9 cellular contexts compared by ENCODE assay signal in genomic region chrX:18887177-18887820, GRCh38.
DNase-seq lines count a peak whose midpoint lies in the region; ATAC-seq lines count a peak whose summit lies in the region.
"Had no signal": no experiment of that assay in that cellular context is flagged by ENCODE, and none has a peak within 500 bp of the region (broad histone marks: within the 10 kb centered on the region; RNA-seq: fewer than 3 reads in every experiment).

No MANE protein-coding gene starts in this region.

- WGBS in urinary bladder = 23% methylated on average over 25 of the region's 25 CpGs

- no peaks in the 10 kb centered on the region for H3K27me3 Mint-ChIP-seq in activated naive CD4-positive, alpha-beta T cell treated with anti-CD3 and anti-CD28 coated beads for 36 hours (ENCODE audit: low read depth)
- no peaks in the 10 kb centered on the region for H3K27me3 Mint-ChIP-seq in naive B cell

- H3K9me3 Mint-ChIP-seq in activated naive CD4-positive, alpha-beta T cell treated with anti-CD3 and anti-CD28 coated beads for 36 hours = no peaks in the 10 kb centered on the region
- peaks cover 0 to 4% (median 2%) of the 10 kb centered on the region in 7 donors for H3K9me3 Mint-ChIP-seq in naive B cell

- intact Hi-C loops in activated naive CD4-positive, alpha-beta T cell treated with anti-CD3 and anti-CD28 coated beads for 36 hours (cut with micrococcal nuclease) = loop anchor here (2.0 to 5.0 kb wide), 3 partner anchors 98 to 495 kb away; partner anchors contain the start of genes PDHA1 and PHKA2

- peak; percentile 23 for DNase-seq in activated naive CD4-positive, alpha-beta T cell treated with anti-CD3 and anti-CD28 coated beads for 36 hours
- no peak for DNase-seq in activated naive CD4-positive, alpha-beta T cell treated with Interleukin-2 at 50 U/mL for 16 hours
- DNase-seq in effector memory CD4-positive, alpha-beta T cell = no peak
- no peak for DNase-seq in naive B cell
- DNase-seq in stimulated activated CD4-positive, alpha-beta T cell treated with anti-CD3 and anti-CD28 coated beads, Interleukin-2, amount 100 ng/mL, for 48 hours = no peak
- DNase-seq in NCI-H510A (lab: John Stamatoyannopoulos, UW) = no peak

- no peaks in the 10 kb centered on the region for H3K36me3 ChIP-seq in effector memory CD4-positive, alpha-beta T cell (ENCODE audit: control insufficient read depth, insufficient read depth, low read length)
- no peaks in the 10 kb centered on the region for H3K36me3 ChIP-seq in urinary bladder (ENCODE audit: insufficient read depth)
- H3K36me3 ChIP-seq: cardiac muscle cell had no signal

- peaks cover 9% of the 10 kb centered on the region for H3K4me1 ChIP-seq in effector memory CD4-positive, alpha-beta T cell (ENCODE audit: control insufficient read depth, insufficient read depth, low read length, poor library complexity, severe bottlenecking)
- H3K4me1 ChIP-seq in urinary bladder (ENCODE audit: insufficient read depth) = no peaks in the 10 kb centered on the region

- H3K27ac ChIP-seq in effector memory CD4-positive, alpha-beta T cell (ENCODE audit: insufficient read depth, low read length, poor library complexity, severe bottlenecking) = peak overlapping the region; percentile 57
- peak overlapping the region; percentile 57 for H3K27ac ChIP-seq in urinary bladder (ENCODE audit: low read depth)
- H3K27ac ChIP-seq: cardiac muscle cell had no signal

- H3K4me1 Mint-ChIP-seq in activated naive CD4-positive, alpha-beta T cell treated with anti-CD3 and anti-CD28 coated beads for 36 hours (ENCODE audit: low read depth) = peaks cover 28% of the 10 kb centered on the region
- peaks cover 20 to 29% (median 24%) of the 10 kb centered on the region in 3 donors for H3K4me1 Mint-ChIP-seq in naive B cell

- H3K27ac Mint-ChIP-seq in activated naive CD4-positive, alpha-beta T cell treated with anti-CD3 and anti-CD28 coated beads for 36 hours = peak overlapping the region; percentile 25
- peak overlapping the region; percentile 44 to 95 (median 84) for H3K27ac Mint-ChIP-seq in naive B cell

- CTCF ChIA-PET in activated naive CD4-positive, alpha-beta T cell treated with anti-CD3 and anti-CD28 coated beads for 36 hours (lab: Charles Lee) = interaction anchor here (1.6 kb wide), 1 partner anchor 498 kb away, joined by 8 read pairs; no protein-coding TSS in a partner anchor

- H3K4me3 Mint-ChIP-seq in activated naive CD4-positive, alpha-beta T cell treated with anti-CD3 and anti-CD28 coated beads for 36 hours = peak overlapping the region; percentile 75
- peak overlapping the region; percentile 86 to 98 (median 95) for H3K4me3 Mint-ChIP-seq in naive B cell

- no peaks in the 10 kb centered on the region for H3K9me3 ChIP-seq in effector memory CD4-positive, alpha-beta T cell (ENCODE audit: control insufficient read depth, low read length)

- no peaks in the 10 kb centered on the region for H3K36me3 Mint-ChIP-seq in activated naive CD4-positive, alpha-beta T cell treated with anti-CD3 and anti-CD28 coated beads for 36 hours (ENCODE audit: low read depth)
- peaks cover 0 to 4% of the 10 kb centered on the region in 2 donors for H3K36me3 Mint-ChIP-seq in naive B cell

- no peaks in the 10 kb centered on the region for H3K27me3 ChIP-seq in effector memory CD4-positive, alpha-beta T cell (replicated peaks; ENCODE audit: control insufficient read depth, insufficient read depth, low read length, poor library complexity, severe bottlenecking)
- H3K27me3 ChIP-seq: cardiac muscle cell had no signal

- no peak overlapping the region for H3K4me3 ChIP-seq in effector memory CD4-positive, alpha-beta T cell (ENCODE audit: insufficient read depth, low read depth, low read length, poor library complexity, severe bottlenecking)
- H3K4me3 ChIP-seq in urinary bladder (ENCODE audit: low read depth, low read length) = peak overlapping the region; percentile 27

- ATAC-seq in naive B cell (ENCODE audit: low read depth in 2 of 2) (no peak), HG03159 (IDR thresholded peaks at IDR 0.05; ENCODE audit: unreplicated experiment) (no peak)
